1 cellular context compared by ENCODE assay signal in the genomic region with DNA sequence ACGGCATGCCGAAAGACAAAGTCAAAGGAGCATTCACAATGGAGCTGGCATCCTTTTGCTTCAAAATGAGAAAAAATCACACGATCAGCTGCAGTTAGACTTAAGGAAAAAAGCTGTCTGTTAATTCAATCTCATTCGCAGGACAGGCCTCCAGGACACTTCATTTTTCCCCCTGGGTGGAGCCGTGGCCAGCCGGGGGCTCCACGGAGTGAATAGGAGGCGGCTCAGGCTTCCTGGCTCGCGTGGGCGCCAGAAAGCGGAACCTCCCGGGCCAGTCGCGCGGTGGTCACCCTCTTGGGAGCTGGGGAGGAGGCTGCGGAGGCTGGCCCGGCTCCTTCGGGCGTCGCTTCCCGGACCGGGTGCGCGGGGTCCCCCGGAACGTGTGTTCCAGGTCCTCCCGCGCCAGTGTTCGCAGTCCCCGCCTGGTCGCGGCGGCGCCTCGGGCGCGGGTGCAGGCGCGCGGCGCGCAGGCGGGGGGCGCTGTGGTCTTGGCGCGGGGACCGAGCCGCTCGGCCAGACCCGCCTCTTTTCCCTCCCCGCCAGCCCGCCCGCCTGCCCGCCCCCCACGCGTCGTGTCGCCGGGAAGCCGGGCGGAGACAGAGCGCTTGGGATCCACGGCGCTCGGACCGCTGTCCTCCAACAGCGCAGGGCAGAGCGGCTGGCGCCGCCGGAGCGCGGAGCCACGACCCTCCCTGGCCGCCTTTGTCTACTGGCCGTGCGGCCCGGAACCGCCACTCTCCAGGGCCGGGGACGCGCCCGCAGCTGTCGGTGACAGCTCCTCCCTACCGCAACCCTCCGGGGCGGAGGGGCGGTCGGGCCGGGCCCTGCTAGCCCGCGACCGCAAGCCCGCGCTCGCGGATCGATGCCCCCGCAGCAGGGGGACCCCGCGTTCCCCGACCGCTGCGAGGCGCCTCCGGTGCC.
TF ChIP-seq lines count a peak whose summit lies in the region.

A gene (plus strand): TSS at position 599 of the 921 bp plus-strand sequence. CDS start 264 bp downstream, at position 863.

TF ChIP-seq in HepG2, 621 proteins besides CTCF, POLR2A, EP300 and RAD21 (continued from another document and continues in another):
- TF ChIP-seq NKX3-1 (CRISPR knock-in tag; IDR thresholded peaks at IDR 0.05) (0 out of 2 replicates have a peak, but pooled peaks have one; percentile 75), MTA1 (CRISPR knock-in tag; IDR thresholded peaks at IDR 0.05; ENCODE audit: borderline replicate concordance) (peak; percentile 80; the same call in 1 of the 2 replicates), NFYB (CRISPR knock-in tag; IDR thresholded peaks at IDR 0.05) (no peak), ZNF674 (CRISPR knock-in tag; IDR thresholded peaks at IDR 0.05; ENCODE audit: low read depth) (0 out of 2 replicates have a peak, but pooled peaks have one; percentile 80), GATA4 (IDR thresholded peaks at IDR 0.05; ENCODE audit: borderline replicate concordance, low read depth) (no peak), ZNF430 (CRISPR knock-in tag; IDR thresholded peaks at IDR 0.05) (no peak; the same call in 1 of the 2 replicates), ZKSCAN8 (CRISPR knock-in tag; IDR thresholded peaks at IDR 0.05; ENCODE audit: borderline replicate concordance) (no peak), ZNF850 (CRISPR knock-in tag; conservative IDR thresholded peaks at IDR 0.05) (no peak), ZNF761 (CRISPR knock-in tag; conservative IDR thresholded peaks at IDR 0.05) (no peak), ZNF44 (CRISPR knock-in tag; IDR thresholded peaks at IDR 0.05) (no peak), SOX6 (IDR thresholded peaks at IDR 0.05) (no peak), SOX6 (CRISPR knock-in tag; IDR thresholded peaks at IDR 0.05) (peak; percentile 29; the same call in 1 of the 2 replicates), ATRX (CRISPR knock-in tag; IDR thresholded peaks at IDR 0.05; ENCODE audit: borderline replicate concordance) (no peak), SMAD3 (CRISPR knock-in tag; IDR thresholded peaks at IDR 0.05) (no peak), ATAD3A (CRISPR knock-in tag; IDR thresholded peaks at IDR 0.05) (no peak), ZNF296 (CRISPR knock-in tag; conservative IDR thresholded peaks at IDR 0.05) (no peak), ZBTB1 (CRISPR knock-in tag; IDR thresholded peaks at IDR 0.05; ENCODE audit: borderline replicate concordance) (peak; percentile 22; the same call in 1 of the 2 replicates), ZNF253 (CRISPR knock-in tag; IDR thresholded peaks at IDR 0.05; ENCODE audit: borderline replicate concordance) (no peak), MXD4 (CRISPR knock-in tag; IDR thresholded peaks at IDR 0.05) (0 out of 2 replicates have a peak, but pooled peaks have one; percentile 66), SMAD9 (CRISPR knock-in tag; IDR thresholded peaks at IDR 0.05) (no peak), REPIN1 (CRISPR knock-in tag; IDR thresholded peaks at IDR 0.05; ENCODE audit: borderline replicate concordance, low read depth) (peak; percentile 34; the same call in 1 of the 2 replicates), ZNF510 (CRISPR knock-in tag; IDR thresholded peaks at IDR 0.05; ENCODE audit: low read depth) (no peak; the same call in 1 of the 2 replicates), ZNF432 (CRISPR knock-in tag; IDR thresholded peaks at IDR 0.05; ENCODE audit: borderline replicate concordance) (no peak), ZNF180 (CRISPR knock-in tag; IDR thresholded peaks at IDR 0.05; ENCODE audit: borderline replicate concordance, low read depth) (no peak), KLF13 (CRISPR knock-in tag; IDR thresholded peaks at IDR 0.05) (no peak), ZNF7 (CRISPR knock-in tag; IDR thresholded peaks at IDR 0.05) (no peak), ZNF816 (CRISPR knock-in tag; IDR thresholded peaks at IDR 0.05; ENCODE audit: borderline replicate concordance) (no peak; the same call in 1 of the 2 replicates)
- TF ChIP-seq, protein P1, sequence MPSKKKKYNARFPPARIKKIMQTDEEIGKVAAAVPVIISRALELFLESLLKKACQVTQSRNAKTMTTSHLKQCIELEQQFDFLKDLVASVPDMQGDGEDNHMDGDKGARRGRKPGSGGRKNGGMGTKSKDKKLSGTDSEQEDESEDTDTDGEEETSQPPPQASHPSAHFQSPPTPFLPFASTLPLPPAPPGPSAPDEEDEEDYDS (CRISPR knock-in tag; IDR thresholded peaks at IDR 0.05): 0 out of 2 replicates have a peak, but pooled peaks have one; percentile 20
- TF ChIP-seq, protein P2, sequence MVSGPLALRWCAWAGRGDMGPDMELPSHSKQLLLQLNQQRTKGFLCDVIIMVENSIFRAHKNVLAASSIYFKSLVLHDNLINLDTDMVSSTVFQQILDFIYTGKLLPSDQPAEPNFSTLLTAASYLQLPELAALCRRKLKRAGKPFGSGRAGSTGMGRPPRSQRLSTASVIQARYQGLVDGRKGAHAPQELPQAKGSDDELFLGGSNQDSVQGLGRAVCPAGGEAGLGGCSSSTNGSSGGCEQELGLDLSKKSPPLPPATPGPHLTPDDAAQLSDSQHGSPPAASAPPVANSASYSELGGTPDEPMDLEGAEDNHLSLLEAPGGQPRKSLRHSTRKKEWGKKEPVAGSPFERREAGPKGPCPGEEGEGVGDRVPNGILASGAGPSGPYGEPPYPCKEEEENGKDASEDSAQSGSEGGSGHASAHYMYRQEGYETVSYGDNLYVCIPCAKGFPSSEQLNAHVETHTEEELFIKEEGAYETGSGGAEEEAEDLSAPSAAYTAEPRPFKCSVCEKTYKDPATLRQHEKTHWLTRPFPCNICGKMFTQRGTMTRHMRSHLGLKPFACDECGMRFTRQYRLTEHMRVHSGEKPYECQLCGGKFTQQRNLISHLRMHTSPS (CRISPR knock-in tag; IDR thresholded peaks at IDR 0.05; ENCODE audit: low read depth): no peak
- TF ChIP-seq, protein P3, sequence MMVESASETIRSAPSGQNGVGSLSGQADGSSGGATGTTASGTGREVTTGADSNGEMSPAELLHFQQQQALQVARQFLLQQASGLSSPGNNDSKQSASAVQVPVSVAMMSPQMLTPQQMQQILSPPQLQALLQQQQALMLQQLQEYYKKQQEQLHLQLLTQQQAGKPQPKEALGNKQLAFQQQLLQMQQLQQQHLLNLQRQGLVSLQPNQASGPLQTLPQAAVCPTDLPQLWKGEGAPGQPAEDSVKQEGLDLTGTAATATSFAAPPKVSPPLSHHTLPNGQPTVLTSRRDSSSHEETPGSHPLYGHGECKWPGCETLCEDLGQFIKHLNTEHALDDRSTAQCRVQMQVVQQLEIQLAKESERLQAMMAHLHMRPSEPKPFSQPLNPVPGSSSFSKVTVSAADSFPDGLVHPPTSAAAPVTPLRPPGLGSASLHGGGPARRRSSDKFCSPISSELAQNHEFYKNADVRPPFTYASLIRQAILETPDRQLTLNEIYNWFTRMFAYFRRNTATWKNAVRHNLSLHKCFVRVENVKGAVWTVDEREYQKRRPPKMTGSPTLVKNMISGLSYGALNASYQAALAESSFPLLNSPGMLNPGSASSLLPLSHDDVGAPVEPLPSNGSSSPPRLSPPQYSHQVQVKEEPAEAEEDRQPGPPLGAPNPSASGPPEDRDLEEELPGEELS (CRISPR knock-in tag; IDR thresholded peaks at IDR 0.05): 0 out of 2 replicates have a peak, but pooled peaks have one; percentile 25
- TF ChIP-seq, protein P4, sequence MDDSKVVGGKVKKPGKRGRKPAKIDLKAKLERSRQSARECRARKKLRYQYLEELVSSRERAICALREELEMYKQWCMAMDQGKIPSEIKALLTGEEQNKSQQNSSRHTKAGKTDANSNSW (CRISPR knock-in tag; IDR thresholded peaks at IDR 0.05; ENCODE audit: borderline replicate concordance): no peak
- TF ChIP-seq, protein P5, sequence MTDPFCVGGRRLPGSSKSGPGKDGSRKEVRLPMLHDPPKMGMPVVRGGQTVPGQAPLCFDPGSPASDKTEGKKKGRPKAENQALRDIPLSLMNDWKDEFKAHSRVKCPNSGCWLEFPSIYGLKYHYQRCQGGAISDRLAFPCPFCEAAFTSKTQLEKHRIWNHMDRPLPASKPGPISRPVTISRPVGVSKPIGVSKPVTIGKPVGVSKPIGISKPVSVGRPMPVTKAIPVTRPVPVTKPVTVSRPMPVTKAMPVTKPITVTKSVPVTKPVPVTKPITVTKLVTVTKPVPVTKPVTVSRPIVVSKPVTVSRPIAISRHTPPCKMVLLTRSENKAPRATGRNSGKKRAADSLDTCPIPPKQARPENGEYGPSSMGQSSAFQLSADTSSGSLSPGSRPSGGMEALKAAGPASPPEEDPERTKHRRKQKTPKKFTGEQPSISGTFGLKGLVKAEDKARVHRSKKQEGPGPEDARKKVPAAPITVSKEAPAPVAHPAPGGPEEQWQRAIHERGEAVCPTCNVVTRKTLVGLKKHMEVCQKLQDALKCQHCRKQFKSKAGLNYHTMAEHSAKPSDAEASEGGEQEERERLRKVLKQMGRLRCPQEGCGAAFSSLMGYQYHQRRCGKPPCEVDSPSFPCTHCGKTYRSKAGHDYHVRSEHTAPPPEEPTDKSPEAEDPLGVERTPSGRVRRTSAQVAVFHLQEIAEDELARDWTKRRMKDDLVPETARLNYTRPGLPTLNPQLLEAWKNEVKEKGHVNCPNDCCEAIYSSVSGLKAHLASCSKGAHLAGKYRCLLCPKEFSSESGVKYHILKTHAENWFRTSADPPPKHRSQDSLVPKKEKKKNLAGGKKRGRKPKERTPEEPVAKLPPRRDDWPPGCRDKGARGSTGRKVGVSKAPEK (CRISPR knock-in tag; IDR thresholded peaks at IDR 0.05; ENCODE audit: borderline replicate concordance): 0 out of 2 replicates have a peak, but pooled peaks have one; percentile 19
- TF ChIP-seq, protein P6, sequence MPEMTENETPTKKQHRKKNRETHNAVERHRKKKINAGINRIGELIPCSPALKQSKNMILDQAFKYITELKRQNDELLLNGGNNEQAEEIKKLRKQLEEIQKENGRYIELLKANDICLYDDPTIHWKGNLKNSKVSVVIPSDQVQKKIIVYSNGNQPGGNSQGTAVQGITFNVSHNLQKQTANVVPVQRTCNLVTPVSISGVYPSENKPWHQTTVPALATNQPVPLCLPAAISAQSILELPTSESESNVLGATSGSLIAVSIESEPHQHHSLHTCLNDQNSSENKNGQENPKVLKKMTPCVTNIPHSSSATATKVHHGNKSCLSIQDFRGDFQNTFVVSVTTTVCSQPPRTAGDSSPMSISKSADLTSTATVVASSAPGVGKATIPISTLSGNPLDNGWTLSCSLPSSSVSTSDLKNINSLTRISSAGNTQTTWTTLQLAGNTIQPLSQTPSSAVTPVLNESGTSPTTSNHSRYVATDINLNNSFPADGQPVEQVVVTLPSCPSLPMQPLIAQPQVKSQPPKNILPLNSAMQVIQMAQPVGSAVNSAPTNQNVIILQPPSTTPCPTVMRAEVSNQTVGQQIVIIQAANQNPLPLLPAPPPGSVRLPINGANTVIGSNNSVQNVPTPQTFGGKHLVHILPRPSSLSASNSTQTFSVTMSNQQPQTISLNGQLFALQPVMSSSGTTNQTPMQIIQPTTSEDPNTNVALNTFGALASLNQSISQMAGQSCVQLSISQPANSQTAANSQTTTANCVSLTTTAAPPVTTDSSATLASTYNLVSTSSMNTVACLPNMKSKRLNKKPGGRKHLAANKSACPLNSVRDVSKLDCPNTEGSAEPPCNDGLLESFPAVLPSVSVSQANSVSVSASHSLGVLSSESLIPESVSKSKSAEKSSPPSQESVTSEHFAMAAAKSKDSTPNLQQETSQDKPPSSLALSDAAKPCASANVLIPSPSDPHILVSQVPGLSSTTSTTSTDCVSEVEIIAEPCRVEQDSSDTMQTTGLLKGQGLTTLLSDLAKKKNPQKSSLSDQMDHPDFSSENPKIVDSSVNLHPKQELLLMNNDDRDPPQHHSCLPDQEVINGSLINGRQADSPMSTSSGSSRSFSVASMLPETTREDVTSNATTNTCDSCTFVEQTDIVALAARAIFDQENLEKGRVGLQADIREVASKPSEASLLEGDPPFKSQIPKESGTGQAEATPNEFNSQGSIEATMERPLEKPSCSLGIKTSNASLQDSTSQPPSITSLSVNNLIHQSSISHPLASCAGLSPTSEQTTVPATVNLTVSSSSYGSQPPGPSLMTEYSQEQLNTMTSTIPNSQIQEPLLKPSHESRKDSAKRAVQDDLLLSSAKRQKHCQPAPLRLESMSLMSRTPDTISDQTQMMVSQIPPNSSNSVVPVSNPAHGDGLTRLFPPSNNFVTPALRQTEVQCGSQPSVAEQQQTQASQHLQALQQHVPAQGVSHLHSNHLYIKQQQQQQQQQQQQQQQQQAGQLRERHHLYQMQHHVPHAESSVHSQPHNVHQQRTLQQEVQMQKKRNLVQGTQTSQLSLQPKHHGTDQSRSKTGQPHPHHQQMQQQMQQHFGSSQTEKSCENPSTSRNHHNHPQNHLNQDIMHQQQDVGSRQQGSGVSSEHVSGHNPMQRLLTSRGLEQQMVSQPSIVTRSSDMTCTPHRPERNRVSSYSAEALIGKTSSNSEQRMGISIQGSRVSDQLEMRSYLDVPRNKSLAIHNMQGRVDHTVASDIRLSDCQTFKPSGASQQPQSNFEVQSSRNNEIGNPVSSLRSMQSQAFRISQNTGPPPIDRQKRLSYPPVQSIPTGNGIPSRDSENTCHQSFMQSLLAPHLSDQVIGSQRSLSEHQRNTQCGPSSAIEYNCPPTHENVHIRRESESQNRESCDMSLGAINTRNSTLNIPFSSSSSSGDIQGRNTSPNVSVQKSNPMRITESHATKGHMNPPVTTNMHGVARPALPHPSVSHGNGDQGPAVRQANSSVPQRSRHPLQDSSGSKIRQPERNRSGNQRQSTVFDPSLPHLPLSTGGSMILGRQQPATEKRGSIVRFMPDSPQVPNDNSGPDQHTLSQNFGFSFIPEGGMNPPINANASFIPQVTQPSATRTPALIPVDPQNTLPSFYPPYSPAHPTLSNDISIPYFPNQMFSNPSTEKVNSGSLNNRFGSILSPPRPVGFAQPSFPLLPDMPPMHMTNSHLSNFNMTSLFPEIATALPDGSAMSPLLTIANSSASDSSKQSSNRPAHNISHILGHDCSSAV (CRISPR knock-in tag; IDR thresholded peaks at IDR 0.05; ENCODE audit: borderline replicate concordance): no peak
- TF ChIP-seq, protein P7, sequence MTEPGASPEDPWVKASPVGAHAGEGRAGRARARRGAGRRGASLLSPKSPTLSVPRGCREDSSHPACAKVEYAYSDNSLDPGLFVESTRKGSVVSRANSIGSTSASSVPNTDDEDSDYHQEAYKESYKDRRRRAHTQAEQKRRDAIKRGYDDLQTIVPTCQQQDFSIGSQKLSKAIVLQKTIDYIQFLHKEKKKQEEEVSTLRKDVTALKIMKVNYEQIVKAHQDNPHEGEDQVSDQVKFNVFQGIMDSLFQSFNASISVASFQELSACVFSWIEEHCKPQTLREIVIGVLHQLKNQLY (CRISPR knock-in tag; IDR thresholded peaks at IDR 0.05): no peak
- TF ChIP-seq, protein P8, sequence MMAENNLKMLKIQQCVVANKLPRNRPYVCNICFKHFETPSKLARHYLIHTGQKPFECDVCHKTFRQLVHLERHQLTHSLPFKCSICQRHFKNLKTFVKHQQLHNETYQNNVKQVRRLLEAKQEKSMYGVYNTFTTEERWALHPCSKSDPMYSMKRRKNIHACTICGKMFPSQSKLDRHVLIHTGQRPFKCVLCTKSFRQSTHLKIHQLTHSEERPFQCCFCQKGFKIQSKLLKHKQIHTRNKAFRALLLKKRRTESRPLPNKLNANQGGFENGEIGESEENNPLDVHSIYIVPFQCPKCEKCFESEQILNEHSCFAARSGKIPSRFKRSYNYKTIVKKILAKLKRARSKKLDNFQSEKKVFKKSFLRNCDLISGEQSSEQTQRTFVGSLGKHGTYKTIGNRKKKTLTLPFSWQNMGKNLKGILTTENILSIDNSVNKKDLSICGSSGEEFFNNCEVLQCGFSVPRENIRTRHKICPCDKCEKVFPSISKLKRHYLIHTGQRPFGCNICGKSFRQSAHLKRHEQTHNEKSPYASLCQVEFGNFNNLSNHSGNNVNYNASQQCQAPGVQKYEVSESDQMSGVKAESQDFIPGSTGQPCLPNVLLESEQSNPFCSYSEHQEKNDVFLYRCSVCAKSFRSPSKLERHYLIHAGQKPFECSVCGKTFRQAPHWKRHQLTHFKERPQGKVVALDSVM (CRISPR knock-in tag; IDR thresholded peaks at IDR 0.05): peak; percentile 35; the same call in 1 of the 2 replicates
